28 cellular contexts compared by ENCODE assay signal in genomic region chr4:119579823-119580222, GRCh38.
"Had no signal": no experiment of that assay in that cellular context is flagged by ENCODE, and none has a peak within 500 bp of the region (broad histone marks: within the 10 kb centered on the region; RNA-seq: fewer than 3 reads in every experiment).

No MANE protein-coding gene starts in this region.

- H3K27me3 Mint-ChIP-seq: activated T-cell treated with anti-CD3 and anti-CD28 coated beads, Interleukin-2, amount 50 U/mL, for 24 hours had no signal

- H3K36me3 ChIP-seq: brain microvascular endothelial cell, gastrocnemius medialis, neural progenitor cell, WERI-Rb-1 had no signal

- ATAC-seq: activated naive CD4-positive, alpha-beta T cell treated with anti-CD3 and anti-CD28 coated beads, Interleukin-2, amount 50 U/mL, for 72 hours; activated T-helper 17 cell treated with anti-CD3 and anti-CD28 coated beads, Interleukin-2, amount 50 U/mL, for 72 hours; naive thymus-derived CD8-positive, alpha-beta T cell; psoas muscle; right cardiac atrium; stimulated activated memory B cell treated with anti-CD40 and anti-IgM and Interleukin-4, amounts not matched to agents 10 μg/mL and 1 μg/mL and 100 μg/mL, for 72 hours had no signal

- DNase-seq: activated CD4-positive, alpha-beta T cell treated with anti-CD3 and anti-CD28 coated beads for 1 hour; activated CD4-positive, alpha-beta T cell treated with anti-CD3 and anti-CD28 coated beads, Interleukin-2, amount 50 U/mL, for 1 hour; activated CD8-positive, alpha-beta memory T cell treated with anti-CD3 and anti-CD28 coated beads for 24 hours; activated CD8-positive, alpha-beta memory T cell treated with anti-CD3 and anti-CD28 coated beads, Interleukin-2, amount 50 U/mL, for 4 hours; activated T-cell treated with anti-CD3 and anti-CD28 coated beads, Interleukin-2, amount 50 U/mL, for 24 hours; aorta; brain microvascular endothelial cell; central memory CD4-positive, alpha-beta T cell; dermis blood vessel endothelial cell; effector CD8-positive, alpha-beta T cell; erythroblast; gastrocnemius medialis; head of caudate nucleus; islet precursor cell; left colon; naive thymus-derived CD8-positive, alpha-beta T cell; psoas muscle; stimulated activated CD4-positive, alpha-beta T cell treated with anti-CD3 and anti-CD28 coated beads, Interleukin-2, amount 100 ng/mL, for 24 hours; T-helper 1 cell; WERI-Rb-1 had no signal

- H3K4me3 Mint-ChIP-seq: activated T-cell treated with anti-CD3 and anti-CD28 coated beads, Interleukin-2, amount 50 U/mL, for 24 hours; activated T-helper 17 cell treated with anti-CD3 and anti-CD28 coated beads, Interleukin-2, amount 50 U/mL, for 72 hours; naive thymus-derived CD8-positive, alpha-beta T cell; neural progenitor cell; stimulated activated memory B cell treated with anti-CD40 and anti-IgM and Interleukin-4, amounts not matched to agents 10 μg/mL and 1 μg/mL and 100 μg/mL, for 72 hours had no signal

- H3K4me3 ChIP-seq: gastrocnemius medialis, lung, neural progenitor cell, psoas muscle, skin epidermis had no signal

- H3K27ac ChIP-seq: brain microvascular endothelial cell, neural progenitor cell, psoas muscle, skin epidermis, WERI-Rb-1 had no signal

- H3K27me3 ChIP-seq: brain microvascular endothelial cell, gastrocnemius medialis, neural progenitor cell had no signal

- FAIRE-seq: TTC549 had no signal

- H3K27ac Mint-ChIP-seq: activated naive CD4-positive, alpha-beta T cell treated with anti-CD3 and anti-CD28 coated beads, Interleukin-2, amount 50 U/mL, for 72 hours; activated T-cell treated with anti-CD3 and anti-CD28 coated beads, Interleukin-2, amount 50 U/mL, for 24 hours; activated T-helper 17 cell treated with anti-CD3 and anti-CD28 coated beads, Interleukin-2, amount 50 U/mL, for 72 hours; naive thymus-derived CD8-positive, alpha-beta T cell; neural progenitor cell; stimulated activated memory B cell treated with anti-CD40 and anti-IgM and Interleukin-4, amounts not matched to agents 10 μg/mL and 1 μg/mL and 100 μg/mL, for 72 hours had no signal

- H3K9me3 ChIP-seq: gastrocnemius medialis, psoas muscle had no signal

- H3K4me2 ChIP-seq: neural progenitor cell had no signal

- H2AFZ ChIP-seq: neural progenitor cell had no signal

- H3K4me1 Mint-ChIP-seq: activated T-helper 17 cell treated with anti-CD3 and anti-CD28 coated beads, Interleukin-2, amount 50 U/mL, for 72 hours; naive thymus-derived CD8-positive, alpha-beta T cell; neural progenitor cell; stimulated activated memory B cell treated with anti-CD40 and anti-IgM and Interleukin-4, amounts not matched to agents 10 μg/mL and 1 μg/mL and 100 μg/mL, for 72 hours had no signal

- H3K4me1 ChIP-seq: neural progenitor cell, psoas muscle had no signal
